In genomic region chr19:10315335-10316214, GRCh38 we compare ENCODE assay signal across 8 cellular contexts. TPM values are rescaled to one million over a fixed set of nuclear protein-coding genes. Genes with fewer than 3 reads are reported as not detected.
DNase-seq lines count a peak whose midpoint lies in the region; ATAC-seq, FAIRE-seq and TF ChIP-seq lines count a peak whose summit lies in the region.

TSS of gene FDX2 (minus strand) at chr19:10316015. CDS start at chr19:10315996, 19 bp downstream.

- 4% methylated on average over 26 of the region's 55 CpGs for WGBS in A549 (ENCODE audit: missing lambda C conversion rate)

- CTCF ChIA-PET in A549 (lab: Yijun Ruan, JAX), result interaction anchor here (0.5 to 1.3 kb wide), 2 partner anchors 8 to 73 kb away, joined by 3 to 5 read pairs; no protein-coding TSS in a partner anchor

- 0 out of 2 replicates have a peak within 1 kb of the TSS, but pooled peaks have one; percentile 6 for H2AFZ ChIP-seq in OCI-LY1 (ENCODE audit: low read length)

- H3K79me2 ChIP-seq in OCI-LY1 (ENCODE audit: insufficient read depth, low read length), result no peaks in the 10 kb centered on the region

- peak within 1 kb of the TSS; percentile 87 to 95 for H3K27ac ChIP-seq in A549
- no peak within 1 kb of the TSS; the same call in 1 of the 2 replicates for H3K27ac ChIP-seq in HUES6 (ENCODE audit: low read depth, low read length)
- no peak within 1 kb of the TSS for H3K27ac ChIP-seq in OCI-LY1 (ENCODE audit: low read depth, low read length, poor library complexity, severe bottlenecking)

- TF ChIP-seq CTCF in A549 (IDR thresholded peaks at IDR 0.05) (no peak), OCI-LY1 (IDR thresholded peaks at IDR 0.05; ENCODE audit: low read length) (no peak), epithelial cell of esophagus (IDR thresholded peaks at IDR 0.05; ENCODE audit: insufficient read depth, low read depth, low read length, missing control alignments) (no peak), mucosa of descending colon (IDR thresholded peaks at IDR 0.05) (no peak)

- no peaks in the 10 kb centered on the region for H4K20me1 ChIP-seq in OCI-LY1 (ENCODE audit: insufficient read depth, low read length)

- DNase-seq in A549 (ENCODE audit: low read depth in 1 of 2, low spot score in 1 of 2) (peak; percentile 64 to 76), activated T-cell treated with anti-CD3 and anti-CD28 coated beads for 1 hour (ENCODE audit: low read depth) (peak; percentile 96), epithelial cell of esophagus (ENCODE audit: low read depth) (peak; percentile 83), mucosa of descending colon (peak; percentile 91 to 95 (median 95))
- peak; percentile 84 to 91 for DNase-seq in stimulated activated CD8-positive, alpha-beta memory T cell treated with anti-CD3 and anti-CD28 coated beads, Interleukin-2, amount 100 ng/mL, for 48 hours (ENCODE audit: low read depth in 2 of 2)

- POLR2A ChIA-PET in A549 (lab: Yijun Ruan, JAX), result interaction anchor here (0.5 to 1.0 kb wide), 2 partner anchors 15 to 18 kb away, joined by 3 to 7 read pairs; partner anchors contain the start of gene RAVER1

- intact Hi-C loops in mucosa of descending colon (cut with DNase I, micrococcal nuclease), result no loop called here

- TF ChIP-seq EP300 in A549 (IDR thresholded peaks at IDR 0.05), result no peak

- H3K27me3 ChIP-seq in HUES6 (ENCODE audit: control insufficient read depth, insufficient read depth, low read length) (no peaks in the 10 kb centered on the region), OCI-LY1 (ENCODE audit: insufficient read depth, low read length) (no peaks in the 10 kb centered on the region)

- no peaks in the 10 kb centered on the region for H3K9me3 ChIP-seq in A549
- no peaks in the 10 kb centered on the region for H3K9me3 ChIP-seq in HUES6 (ENCODE audit: control insufficient read depth, insufficient read depth, low read depth, low read length)
- no peaks in the 10 kb centered on the region for H3K9me3 ChIP-seq in OCI-LY1 (ENCODE audit: low read length)
- H3K9me3 ChIP-seq in mucosa of descending colon, result no peaks in the 10 kb centered on the region

- H3K36me3 ChIP-seq in HUES6 (ENCODE audit: control insufficient read depth, insufficient read depth, low read length) (peaks cover 42% of the 10 kb centered on the region), OCI-LY1 (ENCODE audit: insufficient read depth, low read length) (peaks cover 46% of the 10 kb centered on the region), mucosa of descending colon (ENCODE audit: low read depth) (peaks cover 8% of the 10 kb centered on the region)

- no peak for FAIRE-seq in A549 (lab: Jason Lieb, UNC)

- no peaks in the 10 kb centered on the region for H3K9me2 ChIP-seq in OCI-LY1 (ENCODE audit: low read depth, low read length)

- peak; percentile 84 to 90 for ATAC-seq in A549
- ATAC-seq in GM18907 (IDR thresholded peaks at IDR 0.05; ENCODE audit: unreplicated experiment), result peak; percentile 65
- peak; percentile 94 for ATAC-seq in mucosa of descending colon

- H3K4me1 ChIP-seq in A549 (peaks cover 12% of the 10 kb centered on the region), HUES6 (ENCODE audit: control insufficient read depth, insufficient read depth, low read length) (0 out of 2 replicates have a peak, but pooled peaks cover 6% of the 10 kb centered on the region), OCI-LY1 (ENCODE audit: insufficient read depth, low read length, severe bottlenecking) (peaks cover 16% of the 10 kb centered on the region), mucosa of descending colon (ENCODE audit: low read depth) (peaks cover 9% of the 10 kb centered on the region)

- TF ChIP-seq POLR2A in A549 (IDR thresholded peaks at IDR 0.05; ENCODE audit: low read length), result peak; percentile 73

- TF ChIP-seq RAD21 in A549 (conservative IDR thresholded peaks at IDR 0.05 in 1 of 2, IDR thresholded peaks at IDR 0.05 in 1 of 2), result no peak

- H3F3A ChIP-seq in OCI-LY1 (ENCODE audit: insufficient read depth, low read length), result no peaks in the 10 kb centered on the region

- peak within 1 kb of the TSS; percentile 62 for H3K9ac ChIP-seq in HUES6 (ENCODE audit: low read length)
- H3K9ac ChIP-seq in OCI-LY1 (ENCODE audit: low read length), result peak within 1 kb of the TSS; percentile 72

- H3K4me2 ChIP-seq in A549, result peak within 1 kb of the TSS; percentile 82
- peak within 1 kb of the TSS; percentile 78 for H3K4me2 ChIP-seq in OCI-LY1 (ENCODE audit: low read length)

- peak within 1 kb of the TSS; percentile 73 for H3K4me3 ChIP-seq in A549
- H3K4me3 ChIP-seq in HUES6 (ENCODE audit: low read depth, low read length), result peak within 1 kb of the TSS; percentile 80
- H3K4me3 ChIP-seq in OCI-LY1 (ENCODE audit: low read depth, low read length, poor library complexity, severe bottlenecking), result peak within 1 kb of the TSS; percentile 73
- peak within 1 kb of the TSS; percentile 74 for H3K4me3 ChIP-seq in epithelial cell of esophagus (ENCODE audit: low read length)
- peak within 1 kb of the TSS; percentile 56 for H3K4me3 ChIP-seq in mucosa of descending colon

TF ChIP-seq in A549, 52 proteins besides CTCF, POLR2A, EP300 and RAD21:
- TF ChIP-seq POLR2AphosphoS2 (conservative IDR thresholded peaks at IDR 0.05; ENCODE audit: low read length) (peak; percentile 93), MAX (IDR thresholded peaks at IDR 0.05) (peak; percentile 70), RNF2 (IDR thresholded peaks at IDR 0.05; ENCODE audit: borderline replicate concordance, low read depth) (no peak), FOSL2 (IDR thresholded peaks at IDR 0.05) (no peak), FOSL2 (CRISPR knock-in tag; IDR thresholded peaks at IDR 0.05) (peak; percentile 64), HES2 (IDR thresholded peaks at IDR 0.05) (no peak), NFE2L2 (conservative IDR thresholded peaks at IDR 0.05; ENCODE audit: low read length) (no peak), PBX3 (IDR thresholded peaks at IDR 0.05) (no peak), PHF8 (IDR thresholded peaks at IDR 0.05; ENCODE audit: borderline replicate concordance, low read depth) (peak; percentile 41; the same call in 1 of the 2 replicates), SMC3 (IDR thresholded peaks at IDR 0.05) (no peak), BHLHE40 (IDR thresholded peaks at IDR 0.05; ENCODE audit: low read depth, low read length) (peak; percentile 35; the same call in 1 of the 2 replicates), JUN (IDR thresholded peaks at IDR 0.05) (peak in 1 of 2 experiments; percentile 78; a peak in 3 of 5 replicates), BCL3 (IDR thresholded peaks at IDR 0.05) (0 out of 3 replicates have a peak, but pooled peaks have one; percentile 57), KDM5A (IDR thresholded peaks at IDR 0.05) (peak; percentile 90), USF2 (IDR thresholded peaks at IDR 0.05) (peak; percentile 94), E2F6 (IDR thresholded peaks at IDR 0.05; ENCODE audit: borderline replicate concordance, low read depth) (no peak)
TF ChIP-seq in A549: peak in this region for 9.

RNA-seq across cellular contexts. Expression of gene FDX2, which starts in this region (rescaled TPM):
- 9.9 and 13.1 TPM in 2 replicates for polyA plus RNA-seq in A549 (2011; rRNA removed)
- 39.0 and 41.2 TPM in 2 replicates for polyA plus RNA-seq in A549 (2012; cell fraction: cytosol; rRNA removed)
- 45.5 and 49.8 TPM in 2 replicates for polyA plus RNA-seq in A549 (2012; cell fraction: nucleus; rRNA removed)
- 22.2 to 25.8 TPM (median 23.5 TPM) in 3 replicates for polyA plus RNA-seq in A549 (2017; fragmentation: RNase III; extraction: RNeasy Plus Mini Kit Qiagen cat#74134 plus additional on column Dnase treatment)
- polyA minus RNA-seq in A549 (2011; rRNA and poly(A)+ RNA removed), result 13.2 and 14.1 TPM in 2 replicates
- 10 to 100 TPM in 1 of 3 donors, 1 to 10 TPM in 2; 7.9 to 15.1 (median 9.7) TPM for total RNA-seq in mucosa of descending colon

Comparison
In these comparisons a context has a peak if more than half of its experiments do, and no peak if none do; other contexts are left out.
1. H3K27ac ChIP-seq: peak in A549 (2 of 2); none in HUES6 (single experiment) and OCI-LY1 (single experiment).
2. Peak in every context shown above with its lines, with median percentiles within 50 percentile points of each other: ATAC-seq, DNase-seq and H3K4me3 ChIP-seq.